18 cellular contexts compared by ENCODE assay signal in the genomic region with DNA sequence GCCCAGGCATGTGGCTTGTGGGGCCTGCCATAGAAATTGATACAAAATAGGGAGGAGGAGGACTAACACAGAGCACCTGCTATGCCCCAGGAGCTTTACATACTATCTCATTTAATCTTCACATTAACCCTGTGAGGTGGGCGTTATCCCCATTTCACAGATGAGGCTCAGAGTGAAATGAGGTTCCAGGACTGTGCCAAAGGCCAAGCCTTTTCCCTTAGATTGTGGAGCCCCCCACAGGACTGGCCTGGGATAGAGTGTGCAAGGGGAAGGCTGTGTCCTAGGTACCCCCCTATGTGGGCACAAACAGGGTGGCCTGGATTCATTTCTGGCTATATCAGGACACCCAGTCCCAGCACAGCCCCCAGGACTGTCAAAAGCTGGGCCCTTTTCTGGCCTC. TPM values are rescaled to one million over a fixed set of nuclear protein-coding genes. Genes with fewer than 3 reads are reported as not detected.
A peak's percentile ranks its signal among the peaks of the same experiment; 100 is the strongest.
DNase-seq lines count a peak whose midpoint lies in the region; ATAC-seq and TF ChIP-seq lines count a peak whose summit lies in the region.
"Had no signal": no experiment of that assay in that cellular context is flagged by ENCODE, and none has a peak within 500 bp of the region (broad histone marks: within the 10 kb centered on the region; RNA-seq: fewer than 3 reads in every experiment).

No MANE protein-coding gene starts in this region.

- peaks cover 13% of the 10 kb centered on the region for H3K36me3 Mint-ChIP-seq in WTC11
- H3K36me3 Mint-ChIP-seq in mesothelial cell of epicardium, result peaks cover 5% of the 10 kb centered on the region

- no peak for DNase-seq in AG09309 (ENCODE audit: low read depth)
- DNase-seq in ELR (ENCODE audit: low read depth), result peak; percentile 10
- DNase-seq in WTC11 (ENCODE audit: low spot score), result no peak
- DNase-seq in mesothelial cell of epicardium (ENCODE audit: low spot score in 2 of 2, unreplicated experiment in 2 of 2), result no peak
- DNase-seq in left lobe of liver (ENCODE audit: low spot score), result no peak
- DNase-seq in lower leg skin (ENCODE audit: low spot score in 2 of 2), result no peak
- DNase-seq in substantia nigra (lab: John Stamatoyannopoulos, UW), result no peak
- DNase-seq: activated naive CD4-positive, alpha-beta T cell treated with anti-CD3 and anti-CD28 coated beads, Interleukin-2, amount 10 ng/mL, durations not matched to agents 7 days and 5 days; DMS79; effector memory CD4-positive, alpha-beta T cell; left ventricle myocardium superior; NCI-H1436 treated with DMSO at 0.1 percent for 48 hours; right cardiac atrium; stimulated activated CD8-positive, alpha-beta memory T cell treated with anti-CD3 and anti-CD28 coated beads, Interleukin-4, amount 100 ng/mL, for 48 hours; upper lobe of left lung had no signal

- no peaks in the 10 kb centered on the region for H3K27me3 Mint-ChIP-seq in WTC11 (ENCODE audit: low read depth)
- H3K27me3 Mint-ChIP-seq in mesothelial cell of epicardium (ENCODE audit: low read depth), result no peaks in the 10 kb centered on the region

- intact Hi-C loops in lower leg skin (cut with DNase I; ENCODE audit: low total_unique reads), result no loop called here

- H3K27ac ChIP-seq in substantia nigra (ENCODE audit: low read depth, low read length, poor library complexity, severe bottlenecking), result no peak overlapping the region
- H3K27ac ChIP-seq: KMS-11, SJSA1, upper lobe of left lung had no signal

- peaks cover 22% of the 10 kb centered on the region for H3K4me1 Mint-ChIP-seq in WTC11
- peaks cover 31% of the 10 kb centered on the region for H3K4me1 Mint-ChIP-seq in mesothelial cell of epicardium

- H3K27ac Mint-ChIP-seq in WTC11 (no peak overlapping the region), mesothelial cell of epicardium (no peak overlapping the region)
- H3K27ac Mint-ChIP-seq: activated naive CD4-positive, alpha-beta T cell treated with anti-CD3 and anti-CD28 coated beads, Interleukin-2, amount 10 ng/mL, durations not matched to agents 7 days and 5 days had no signal

- ATAC-seq in WTC11 (no peak), left lobe of liver (no peak)
- ATAC-seq: left ventricle myocardium superior, right cardiac atrium had no signal

- WGBS in lower leg skin, 2 donors, result 74 to 83% methylated on average over 1 of the region's 1 CpG

- H3K4me3 Mint-ChIP-seq in WTC11, result peak overlapping the region; percentile 99
- peak overlapping the region; percentile 100 for H3K4me3 Mint-ChIP-seq in mesothelial cell of epicardium

- H3K4me3 ChIP-seq in AG09309 (ENCODE audit: control insufficient read depth, low read depth, low read length) (no peak overlapping the region), lower leg skin (ENCODE audit: low read depth, poor library complexity, severe bottlenecking) (no peak overlapping the region)
- H3K4me3 ChIP-seq: SJSA1, upper lobe of left lung had no signal

- no peak for TF ChIP-seq POLR2A in lower leg skin (IDR thresholded peaks at IDR 0.05)

- peak; percentile 8 for TF ChIP-seq CTCF in AG09309 (IDR thresholded peaks at IDR 0.05; ENCODE audit: control insufficient read depth, insufficient read depth, low read depth, low read length, missing control alignments)
- TF ChIP-seq CTCF in WTC11 (IDR thresholded peaks at IDR 0.05), result no peak
- no peak for TF ChIP-seq CTCF in mesothelial cell of epicardium (IDR thresholded peaks at IDR 0.05; ENCODE audit: unreplicated experiment)
- TF ChIP-seq CTCF in lower leg skin (IDR thresholded peaks at IDR 0.05), result no peak

- POLR2A ChIA-PET in WTC11 (lab: Charles Lee), result interaction anchor here (0.9 kb wide), 1 partner anchor 10 kb away, joined by 3 read pairs; no protein-coding TSS in a partner anchor

- peaks cover 5% of the 10 kb centered on the region for H3K9me3 Mint-ChIP-seq in WTC11
- no peaks in the 10 kb centered on the region for H3K9me3 Mint-ChIP-seq in mesothelial cell of epicardium
- H3K9me3 Mint-ChIP-seq: activated naive CD4-positive, alpha-beta T cell treated with anti-CD3 and anti-CD28 coated beads, Interleukin-2, amount 10 ng/mL, durations not matched to agents 7 days and 5 days had no signal

- CTCF ChIA-PET in WTC11 (lab: Charles Lee), result interaction anchor here (1.0 to 1.7 kb wide), 2 partner anchors 88 to 141 kb away, joined by 3 to 7 read pairs; no protein-coding TSS in a partner anchor

TF ChIP-seq in WTC11, 78 proteins besides CTCF, POLR2A, EP300 and RAD21:
- TF ChIP-seq USF2 (CRISPR knock-in tag; IDR thresholded peaks at IDR 0.05), result no peak
- TF ChIP-seq GTF2I (CRISPR knock-in tag; conservative IDR thresholded peaks at IDR 0.05), result peak; percentile 69
TF ChIP-seq in WTC11: peak in this region for 1.

RNA-seq across cellular contexts. Expression of gene DDOST, which starts 2.2 kb away (rescaled TPM):
- total RNA-seq in WTC11 (2021) (299 to 306 TPM (median 300 TPM) in 3 replicates), mesothelial cell of epicardium (244 to 248 TPM (median 245 TPM) in 3 replicates), left lobe of liver (104 TPM), lower leg skin (100 to 1,000 TPM in 2 of 4 donors, 10 to 100 TPM in 2; 72.4 to 146 (median 113) TPM)

RNA-seq across cellular contexts. Expression of gene PINK1, which starts 30.1 kb away (rescaled TPM):
- 34.7 to 47.7 TPM (median 35.1 TPM) in 3 replicates for total RNA-seq in WTC11 (2021)
- total RNA-seq in mesothelial cell of epicardium, result 37.7 to 41.3 TPM (median 38.1 TPM) in 3 replicates
- total RNA-seq in left lobe of liver, result 90.5 TPM
- 100 to 1,000 TPM; 149 to 173 (median 161) TPM for total RNA-seq in lower leg skin

RNA-seq across cellular contexts. Expression of gene KIF17, which starts 54.4 kb away (rescaled TPM):
- total RNA-seq in WTC11 (2021), result 8.1 to 16.1 TPM (median 14.3 TPM) in 3 replicates
- total RNA-seq in mesothelial cell of epicardium, result 0.40 to 0.86 TPM (median 0.44 TPM) in 3 replicates
- total RNA-seq in left lobe of liver, result 1.5 TPM
- total RNA-seq in lower leg skin, result 1 to 10 TPM in 3 of 4 donors, under 1 TPM in 1; 0.30 to 5.7 (median 2.2) TPM
- total RNA-seq: activated CD8-positive, alpha-beta memory T cell treated with anti-CD3 and anti-CD28 coated beads for 36 hours had no signal
